In the genomic region with DNA sequence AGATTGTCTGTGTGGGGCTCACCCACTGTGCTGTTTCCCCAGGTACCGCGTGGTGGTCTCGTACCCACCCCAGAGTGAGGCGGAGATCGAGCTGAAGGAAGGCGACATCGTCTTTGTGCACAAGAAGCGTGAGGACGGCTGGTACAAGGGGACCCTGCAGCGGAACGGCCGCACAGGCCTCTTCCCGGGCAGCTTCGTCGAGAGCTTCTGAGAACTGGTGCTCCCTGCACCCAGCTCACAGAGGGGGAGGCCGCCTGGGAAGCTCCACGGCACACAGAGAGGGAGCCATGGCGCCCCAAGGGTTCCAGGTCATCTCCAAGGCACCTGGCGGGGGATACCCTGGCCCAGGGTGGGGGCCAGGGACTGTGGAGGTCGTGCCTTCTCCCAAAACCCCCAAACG, we compare ENCODE assay signal across 1 cellular context.
TF ChIP-seq lines count a peak whose summit lies in the region.

No MANE protein-coding gene starts in this region.

TF ChIP-seq in H1, 55 proteins besides CTCF, POLR2A, EP300 and RAD21 (continued from another document):
- TF ChIP-seq ASH2L (IDR thresholded peaks at IDR 0.05; ENCODE audit: low read length): no peak
- TF ChIP-seq, protein P1, sequence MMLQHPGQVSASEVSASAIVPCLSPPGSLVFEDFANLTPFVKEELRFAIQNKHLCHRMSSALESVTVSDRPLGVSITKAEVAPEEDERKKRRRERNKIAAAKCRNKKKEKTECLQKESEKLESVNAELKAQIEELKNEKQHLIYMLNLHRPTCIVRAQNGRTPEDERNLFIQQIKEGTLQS (IDR thresholded peaks at IDR 0.05; ENCODE audit: insufficient read depth, low read depth, low read length): no peak
- TF ChIP-seq CREB1 (IDR thresholded peaks at IDR 0.05): no peak
- TF ChIP-seq TAF7 (optimal IDR thresholded peaks at IDR 0.05; ENCODE audit: borderline replicate concordance, low read depth, low read length): no peak
- no peak for TF ChIP-seq YY1 (IDR thresholded peaks at IDR 0.05; ENCODE audit: low read depth, low read length)
- TF ChIP-seq RBBP5 (IDR thresholded peaks at IDR 0.05; ENCODE audit: borderline replicate concordance, low read depth, low read length): no peak
- no peak for TF ChIP-seq TCF12 (IDR thresholded peaks at IDR 0.05; ENCODE audit: low read depth, low read length)
